In genomic region chr11:66637557-66638176, GRCh38 we compare ENCODE assay signal across 8 cellular contexts. TPM values are rescaled to one million over a fixed set of nuclear protein-coding genes. Genes with fewer than 3 reads are reported as not detected.
DNase-seq lines count a peak whose midpoint lies in the region; ATAC-seq and TF ChIP-seq lines count a peak whose summit lies in the region.

No MANE protein-coding gene starts in this region.

- peaks cover 17 to 61% (median 42%) of the 10 kb centered on the region in 12 donors for H3K4me1 ChIP-seq in heart left ventricle
- peaks cover 38% of the 10 kb centered on the region for H3K4me1 ChIP-seq in skeletal muscle satellite cell (ENCODE audit: control insufficient read depth, insufficient read depth, low read length)

- peak overlapping the region in 10 of 12 donors; percentile 31 to 93 (median 72) for H3K27ac ChIP-seq in heart left ventricle

- H3K4me3 ChIP-seq in heart left ventricle (peak overlapping the region; percentile 21 to 94 (median 75)), skeletal muscle satellite cell (ENCODE audit: low read length) (peak overlapping the region; percentile 69)

- TF ChIP-seq POLR2A in heart left ventricle (IDR thresholded peaks at IDR 0.05), result no peak

- H3K27me3 Mint-ChIP-seq in activated T-cell treated with anti-CD3 and anti-CD28 coated beads, Interleukin-2, amount 50 U/mL, for 4 hours (ENCODE audit: low read depth), result no peaks in the 10 kb centered on the region
- no peaks in the 10 kb centered on the region for H3K27me3 Mint-ChIP-seq in T-helper 17 cell

- peak; percentile 0 to 1 for ATAC-seq in activated T-cell treated with anti-CD3 and anti-CD28 coated beads, Interleukin-2, amount 50 U/mL, for 4 hours
- ATAC-seq in T-helper 17 cell, result no peak
- ATAC-seq in heart left ventricle, result peak in 2 of 4 donors; percentile 1 to 4
- no peak for ATAC-seq in GM19463 (IDR thresholded peaks at IDR 0.05; ENCODE audit: unreplicated experiment)
- ATAC-seq in GM19455 (IDR thresholded peaks at IDR 0.05; ENCODE audit: unreplicated experiment), result no peak

- no peaks in the 10 kb centered on the region for H3K9me3 Mint-ChIP-seq in activated T-cell treated with anti-CD3 and anti-CD28 coated beads, Interleukin-2, amount 50 U/mL, for 4 hours

- H3K36me3 ChIP-seq in heart left ventricle, result peaks cover 0 to 52% (median 37%) of the 10 kb centered on the region in 9 donors
- H3K36me3 ChIP-seq in skeletal muscle satellite cell (ENCODE audit: insufficient read depth, low read length), result peaks cover 44% of the 10 kb centered on the region

- H3K27ac Mint-ChIP-seq in T-helper 17 cell, result peak overlapping the region; percentile 98

- peak overlapping the region; percentile 76 for H3K9ac ChIP-seq in skeletal muscle satellite cell (ENCODE audit: low read depth, low read length)

- H3K4me3 Mint-ChIP-seq in activated T-cell treated with anti-CD3 and anti-CD28 coated beads, Interleukin-2, amount 50 U/mL, for 4 hours, result peak overlapping the region; percentile 97
- H3K4me3 Mint-ChIP-seq in T-helper 17 cell, result peak overlapping the region; percentile 98

- intact Hi-C loops in heart left ventricle (cut with DNase I), result loop anchor here in 5 of 10 donors (1.0 to 5.0 kb wide), 7 partner anchors 18 to 57 kb away; partner anchors contain the start of genes RBM14 (in 2 of the 5) and RBM4B (in 2 of the 5)

- peaks cover 53% of the 10 kb centered on the region for H3K4me1 Mint-ChIP-seq in activated T-cell treated with anti-CD3 and anti-CD28 coated beads, Interleukin-2, amount 50 U/mL, for 4 hours (ENCODE audit: low read depth)
- H3K4me1 Mint-ChIP-seq in T-helper 17 cell, result peaks cover 51% of the 10 kb centered on the region

- H3K27me3 ChIP-seq in heart left ventricle (no peaks in the 10 kb centered on the region), skeletal muscle satellite cell (ENCODE audit: control insufficient read depth, insufficient read depth, low read length) (no peaks in the 10 kb centered on the region)

- no peaks in the 10 kb centered on the region for H3K9me3 ChIP-seq in T-helper 17 cell (ENCODE audit: control insufficient read depth, low read length, poor library complexity, severe bottlenecking)
- H3K9me3 ChIP-seq in heart left ventricle, result no peaks in the 10 kb centered on the region
- H3K9me3 ChIP-seq in skeletal muscle satellite cell (replicated peaks; ENCODE audit: low read length), result no peaks in the 10 kb centered on the region

- peak overlapping the region; percentile 93 for H3K4me2 ChIP-seq in skeletal muscle satellite cell (ENCODE audit: low read length)

- peaks cover 46% of the 10 kb centered on the region for H3K36me3 Mint-ChIP-seq in activated T-cell treated with anti-CD3 and anti-CD28 coated beads, Interleukin-2, amount 50 U/mL, for 4 hours (ENCODE audit: insufficient read depth)
- H3K36me3 Mint-ChIP-seq in T-helper 17 cell (ENCODE audit: low read depth), result peaks cover 13% of the 10 kb centered on the region

- no peak for TF ChIP-seq CTCF in heart left ventricle (IDR thresholded peaks at IDR 0.05)

- no peak for DNase-seq in activated T-cell treated with anti-CD3 and anti-CD28 coated beads, Interleukin-2, amount 50 U/mL, for 4 hours
- DNase-seq in activated T-cell treated with anti-CD3 and anti-CD28 coated beads for 4 hours, result no peak
- no peak for DNase-seq in T-helper 17 cell
- no peak for DNase-seq in heart left ventricle
- DNase-seq in NCI-H1930 (lab: John Stamatoyannopoulos, UW), result no peak

- WGBS in heart left ventricle, 4 donors, result 43 to 46% (median 44%) methylated on average over 12 of the region's 12 CpGs

RNA-seq across cellular contexts. Expression of gene RBM4, which starts 0.8 kb away (rescaled TPM):
- total RNA-seq in activated T-cell treated with anti-CD3 and anti-CD28 coated beads, Interleukin-2, amount 50 U/mL, for 4 hours, result 100 to 1,000 TPM; 135 to 150 (median 138) TPM
- total RNA-seq in T-helper 17 cell, result 100 to 1,000 TPM; 205 to 261 TPM
- 10 to 100 TPM; 46.4 to 89.4 (median 56.6) TPM for total RNA-seq in heart left ventricle
- polyA plus RNA-seq in heart left ventricle, result 10 to 100 TPM; 46.8 to 61.6 TPM
- 91.7 and 93.8 TPM in 2 replicates for total RNA-seq in skeletal muscle satellite cell (2012; rRNA removed)

RNA-seq across cellular contexts. Expression of gene RBM14, which starts 21.2 kb away (rescaled TPM):
- 100 to 1,000 TPM; 201 to 223 (median 206) TPM for total RNA-seq in activated T-cell treated with anti-CD3 and anti-CD28 coated beads, Interleukin-2, amount 50 U/mL, for 4 hours
- total RNA-seq in T-helper 17 cell (100 to 1,000 TPM; 286 to 398 TPM), heart left ventricle (10 to 100 TPM; 20.3 to 40.0 (median 30.6) TPM)
- 10 to 100 TPM; 17.4 to 34.3 TPM for polyA plus RNA-seq in heart left ventricle
- 43.6 and 47.8 TPM in 2 replicates for total RNA-seq in skeletal muscle satellite cell (2012; rRNA removed)

RNA-seq across cellular contexts. Expression of gene RBM4B, which starts 40.0 kb away (rescaled TPM):
- 10 to 100 TPM in 2 of 3 donors, 1 to 10 TPM in 1; 9.0 to 14.9 (median 12.5) TPM for total RNA-seq in activated T-cell treated with anti-CD3 and anti-CD28 coated beads, Interleukin-2, amount 50 U/mL, for 4 hours
- 1 to 10 TPM; 7.3 to 9.9 TPM for total RNA-seq in T-helper 17 cell
- total RNA-seq in heart left ventricle, result 10 to 100 TPM in 4 of 9 donors, 1 to 10 TPM in 5; 8.4 to 13.3 (median 10.0) TPM
- 1 to 10 TPM; 7.0 to 8.9 TPM for polyA plus RNA-seq in heart left ventricle
- total RNA-seq in skeletal muscle satellite cell (2012; rRNA removed), result 11.9 and 13.1 TPM in 2 replicates

RNA-seq across cellular contexts. Expression of gene CCS, which starts 44.7 kb away (rescaled TPM):
- 10 to 100 TPM; 24.5 to 25.3 (median 25.1) TPM for total RNA-seq in activated T-cell treated with anti-CD3 and anti-CD28 coated beads, Interleukin-2, amount 50 U/mL, for 4 hours
- total RNA-seq in T-helper 17 cell, result 10 to 100 TPM; 23.1 to 23.4 TPM
- 10 to 100 TPM; 13.9 to 26.7 (median 19.1) TPM for total RNA-seq in heart left ventricle
- 10 to 100 TPM; 20.2 to 41.1 TPM for polyA plus RNA-seq in heart left ventricle
- total RNA-seq in skeletal muscle satellite cell (2012; rRNA removed), result 29.5 and 40.6 TPM in 2 replicates

RNA-seq across cellular contexts. Expression of gene CCDC87, which starts 44.8 kb away (rescaled TPM):
- under 1 TPM; 0.08 to 0.16 (median 0.13) TPM for total RNA-seq in activated T-cell treated with anti-CD3 and anti-CD28 coated beads, Interleukin-2, amount 50 U/mL, for 4 hours
- total RNA-seq in T-helper 17 cell, result 1 to 10 TPM in 1 of 2 donors, under 1 TPM in 1; 0.63 to 2.3 TPM
- total RNA-seq in heart left ventricle, result under 1 TPM; 0.14 to 0.63 (median 0.36) TPM
- under 1 TPM; 0.15 to 0.18 TPM for polyA plus RNA-seq in heart left ventricle
- 0.25 and 1.1 TPM in 2 replicates for total RNA-seq in skeletal muscle satellite cell (2012; rRNA removed)

Comparison
In these comparisons a context has a peak if more than half of its experiments do, and no peak if none do; other contexts are left out.
1. ATAC-seq: peak in activated T-cell treated with anti-CD3 and anti-CD28 coated beads, Interleukin-2, amount 50 U/mL, for 4 hours (2 of 2); none in T-helper 17 cell (single experiment), GM19463 (single experiment) and GM19455 (single experiment).
2. RNA of gene RBM14, which starts 21.2 kb away (total RNA-seq): 286 to 398 TPM in T-helper 17 cell and 201 to 223 TPM in activated T-cell treated with anti-CD3 and anti-CD28 coated beads, Interleukin-2, amount 50 U/mL, for 4 hours; 20.3 to 40.0 TPM in heart left ventricle; every median in the first group is over 4 times any median in the second.